In the genomic region with DNA sequence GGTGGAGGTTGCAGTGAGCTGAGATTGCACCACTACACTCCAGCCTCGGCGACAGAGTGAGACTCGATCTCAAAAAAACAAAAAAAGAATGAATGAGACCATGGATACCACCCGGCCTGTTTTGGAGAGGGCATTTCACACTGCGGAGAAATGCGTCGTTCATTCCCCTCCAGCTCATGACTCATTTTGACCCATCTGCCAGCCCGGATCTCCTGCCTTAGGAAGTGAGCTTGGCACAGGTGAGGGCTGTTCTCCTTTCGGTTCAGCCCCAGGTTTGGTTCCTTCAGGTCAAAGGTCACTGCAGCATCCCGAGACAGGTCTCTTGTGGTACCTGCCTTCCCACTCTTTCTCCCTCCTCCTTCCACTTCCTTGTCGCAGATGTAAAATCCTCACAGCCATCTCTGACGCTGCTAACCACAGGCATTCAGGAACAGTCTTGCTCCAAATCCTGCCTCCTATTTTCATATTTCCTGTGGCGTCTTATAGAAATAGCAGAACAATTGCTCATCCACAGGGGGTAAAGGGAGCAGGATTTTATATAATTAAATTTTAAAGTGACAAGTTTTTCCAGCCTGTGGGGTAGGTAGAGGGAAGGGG, we compare ENCODE assay signal across 13 cellular contexts.
DNase-seq lines count a peak whose midpoint lies in the region; ATAC-seq and TF ChIP-seq lines count a peak whose summit lies in the region.
"Had no signal": no experiment of that assay in that cellular context is flagged by ENCODE, and none has a peak within 500 bp of the region (broad histone marks: within the 10 kb centered on the region; RNA-seq: fewer than 3 reads in every experiment).

No MANE protein-coding gene starts in this region.

- 36 to 72% methylated on average over 6 to 13 of the region's 13 CpGs for WGBS in transverse colon (ENCODE audit: low coverage in 1 of 2), 2 donors

- no peak for ATAC-seq in HG03432 (IDR thresholded peaks at IDR 0.05; ENCODE audit: unreplicated experiment)
- ATAC-seq: activated CD8-positive, alpha-beta T cell treated with anti-CD3 and anti-CD28 coated beads for 36 hours had no signal

- intact Hi-C loops in transverse colon (cut with DNase I; ENCODE audit: low total_unique reads) = no loop called here

- H3K4me3 ChIP-seq in transverse colon = no peak overlapping the region
- H3K4me3 ChIP-seq: adrenal gland, suprapubic skin had no signal

- DNase-seq in NCI-H1417 (lab: John Stamatoyannopoulos, UW) (peak in 2 of 3 experiments; percentile 74 to 88), NCI-H1417 treated with DMSO at 0.1 percent for 48 hours (lab: John Stamatoyannopoulos, UW) (no peak), amniotic stem cell (lab: John Stamatoyannopoulos, UW) (peak; percentile 62), glomerular visceral epithelial cell (ENCODE audit: extremely low spot score) (peak; percentile 91), transverse colon (no peak), HuH-7.5 (ENCODE audit: low spot score) (no peak), hippocampal formation (lab: John Stamatoyannopoulos, UW) (no peak)
- DNase-seq: activated CD8-positive, alpha-beta T cell treated with anti-CD3 and anti-CD28 coated beads for 36 hours; adrenal gland; stimulated activated CD4-positive, alpha-beta T cell treated with anti-CD3 and anti-CD28 coated beads, Interleukin-4, amount 100 ng/mL, for 1 hour had no signal

- H3K27me3 ChIP-seq in transverse colon = no peaks in the 10 kb centered on the region
- H3K27me3 ChIP-seq: adrenal gland had no signal

- in situ Hi-C loops in transverse colon (cut with MboI; ENCODE audit: low pct_ligation_motif_present in 1 of 4, low pct_unique_long_range_greater_than_20kb in 1 of 4, low sequenced_read_pairs in 3 of 4) = no loop called here

- no peaks in the 10 kb centered on the region for H3K9me3 ChIP-seq in transverse colon
- H3K9me3 ChIP-seq: adrenal gland, suprapubic skin had no signal

- H3K27ac ChIP-seq in transverse colon = peak overlapping the region; percentile 46 to 67 (median 64)
- H3K27ac ChIP-seq: 22Rv1, adrenal gland, suprapubic skin had no signal

- no peak for TF ChIP-seq EP300 in transverse colon (IDR thresholded peaks at IDR 0.05; ENCODE audit: low read depth)

- TF ChIP-seq CTCF in transverse colon (IDR thresholded peaks at IDR 0.05) = no peak

- TF ChIP-seq POLR2A in transverse colon (IDR thresholded peaks at IDR 0.05) = no peak

- peaks cover 4 to 17% (median 6%) of the 10 kb centered on the region in 4 donors for H3K4me1 ChIP-seq in transverse colon
- H3K4me1 ChIP-seq: adrenal gland, suprapubic skin had no signal

- no peaks in the 10 kb centered on the region for H3K36me3 ChIP-seq in transverse colon
- H3K36me3 ChIP-seq: adrenal gland, suprapubic skin had no signal

Comparison
In these comparisons a context has a peak if more than half of its experiments do, and no peak if none do; other contexts are left out.
1. DNase-seq: peak in NCI-H1417 (2 of 3), amniotic stem cell (single experiment) and glomerular visceral epithelial cell (single experiment); none in NCI-H1417 treated with DMSO at 0.1 percent for 48 hours (single experiment), transverse colon (single experiment), HuH-7.5 (single experiment) and hippocampal formation (0 of 2).